In the genomic region with DNA sequence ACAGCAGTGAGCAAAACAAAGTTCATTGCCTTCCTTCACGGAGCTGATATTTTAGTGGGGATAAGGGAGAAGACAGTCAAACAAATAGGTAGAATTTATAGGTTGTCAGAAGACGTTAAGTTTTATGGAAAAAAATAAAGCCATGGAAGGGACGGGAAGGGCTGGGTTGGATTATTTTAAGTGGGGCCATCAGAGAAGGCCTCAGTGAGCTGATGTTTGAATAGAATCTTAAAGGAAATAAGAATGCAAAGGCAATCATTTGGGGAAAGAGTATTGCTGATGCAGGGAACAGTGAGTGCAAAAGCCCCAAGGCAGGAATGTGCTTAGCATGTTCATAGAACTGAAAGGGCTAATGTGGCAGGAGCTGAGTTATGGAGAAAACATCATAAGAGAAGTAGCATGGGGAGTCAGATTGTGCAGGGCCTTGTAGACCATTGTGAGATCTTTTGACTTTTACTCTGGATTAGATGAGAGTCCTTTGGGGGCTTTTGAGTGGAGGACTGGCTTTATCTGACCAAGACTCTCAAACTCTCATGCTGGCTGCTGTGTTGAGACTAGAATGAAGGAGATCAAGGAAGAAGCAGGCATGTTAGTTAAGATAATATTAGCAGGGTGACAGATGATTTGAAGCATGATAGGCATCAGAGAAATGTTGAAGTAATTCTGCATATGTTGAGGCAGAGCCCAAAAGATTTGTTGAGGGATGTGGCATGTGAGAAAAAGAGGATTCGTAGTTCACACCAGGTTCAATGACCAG, we compare ENCODE assay signal across 8 cellular contexts.
DNase-seq lines count a peak whose midpoint lies in the region; ATAC-seq, FAIRE-seq and TF ChIP-seq lines count a peak whose summit lies in the region.
"Not testable (repeated sequence)": the region's sequence is repeated elsewhere in the genome, so short reads cannot be mapped to it uniquely, and the experiment has no call there.

No MANE protein-coding gene starts in this region.

- H3K36me3 Mint-ChIP-seq in GM23338 (ENCODE audit: low read depth); activated naive CD8-positive, alpha-beta T cell treated with anti-CD3 and anti-CD28 coated beads, Interleukin-2, amount 50 U/mL, for 24 hours (ENCODE audit: low read depth); naive thymus-derived CD4-positive, alpha-beta T cell; stimulated activated effector memory CD8-positive, alpha-beta T cell treated with anti-CD3 and anti-CD28 coated beads, Interleukin-12 subunit alpha, Interleukin-12 subunit beta, amount 100 ng/mL, for 72 hours: not testable (repeated sequence)

- not testable (repeated sequence) for H3K27me3 ChIP-seq in GM23338 (ENCODE audit: insufficient read depth); gastroesophageal sphincter; naive thymus-derived CD4-positive, alpha-beta T cell (ENCODE audit: control insufficient read depth in 2 of 2, insufficient read depth in 2 of 2, low read length in 2 of 2)

- H3K36me3 ChIP-seq in GM23338 (ENCODE audit: insufficient read depth): peaks cover 34% of the 10 kb centered on the region
- not testable (repeated sequence) for H3K36me3 ChIP-seq in gastroesophageal sphincter; naive thymus-derived CD4-positive, alpha-beta T cell (ENCODE audit: control insufficient read depth in 2 of 3, insufficient read depth in 3 of 3, low read length in 3 of 3)

- not testable (repeated sequence) for H3K79me2 ChIP-seq in GM23338 (replicated peaks; ENCODE audit: insufficient read depth)

- POLR2A ChIA-PET in A549 (lab: Yijun Ruan, JAX); naive thymus-derived CD4-positive, alpha-beta T cell (lab: Charles Lee): not testable (repeated sequence)

- not testable (repeated sequence) for H3K4me3 Mint-ChIP-seq in GM23338; activated naive CD8-positive, alpha-beta T cell treated with anti-CD3 and anti-CD28 coated beads, Interleukin-2, amount 50 U/mL, for 24 hours; naive thymus-derived CD4-positive, alpha-beta T cell; stimulated activated effector memory CD8-positive, alpha-beta T cell treated with anti-CD3 and anti-CD28 coated beads, Interleukin-12 subunit alpha, Interleukin-12 subunit beta, amount 100 ng/mL, for 72 hours

- not testable (repeated sequence) for H3F3A ChIP-seq in GM23338 (replicated peaks; ENCODE audit: low read depth)

- WGBS in A549 (ENCODE audit: missing lambda C conversion rate): 11% methylated on average over 4 of the region's 4 CpGs
- 38 to 40% methylated on average over 4 of the region's 4 CpGs for WGBS in gastroesophageal sphincter (ENCODE audit: low coverage in 1 of 2), 2 donors

- H3K9me3 ChIP-seq in A549: peaks cover 29% of the 10 kb centered on the region; the same call in 2 of the 3 replicates
- peaks cover 0 to 28% (median 0%) of the 10 kb centered on the region in 3 donors for H3K9me3 ChIP-seq in gastroesophageal sphincter
- peaks cover 0 to 29% (median 4%) of the 10 kb centered on the region in 3 experiments for H3K9me3 ChIP-seq in naive thymus-derived CD4-positive, alpha-beta T cell (ENCODE audit: control insufficient read depth in 2 of 3, low read length in 3 of 3)

- H3K27ac Mint-ChIP-seq in GM23338; activated naive CD8-positive, alpha-beta T cell treated with anti-CD3 and anti-CD28 coated beads, Interleukin-2, amount 50 U/mL, for 24 hours; naive thymus-derived CD4-positive, alpha-beta T cell; stimulated activated effector memory CD8-positive, alpha-beta T cell treated with anti-CD3 and anti-CD28 coated beads, Interleukin-12 subunit alpha, Interleukin-12 subunit beta, amount 100 ng/mL, for 72 hours: not testable (repeated sequence)

- not testable (repeated sequence) for H2AFZ ChIP-seq in GM23338

- H4K20me1 ChIP-seq in GM23338 (replicated peaks; ENCODE audit: insufficient read depth): not testable (repeated sequence)

- H3K4me1 ChIP-seq in A549; GM23338 (ENCODE audit: insufficient read depth); gastroesophageal sphincter; naive thymus-derived CD4-positive, alpha-beta T cell (ENCODE audit: control insufficient read depth in 2 of 2, insufficient read depth in 2 of 2, low read length in 2 of 2): not testable (repeated sequence)

- ATAC-seq in A549: peak; percentile 40 to 61; a peak in 5 of 6 replicates
- ATAC-seq in GM23338: not testable (repeated sequence)
- ATAC-seq in activated naive CD8-positive, alpha-beta T cell treated with anti-CD3 and anti-CD28 coated beads, Interleukin-2, amount 50 U/mL, for 24 hours: peak; percentile 7
- peak; percentile 2 for ATAC-seq in gastroesophageal sphincter
- ATAC-seq in naive thymus-derived CD4-positive, alpha-beta T cell: peak; percentile 14
- ATAC-seq in stimulated activated effector memory CD8-positive, alpha-beta T cell treated with anti-CD3 and anti-CD28 coated beads, Interleukin-12 subunit alpha, Interleukin-12 subunit beta, amount 100 ng/mL, for 72 hours: peak; percentile 26

- not testable (repeated sequence) for FAIRE-seq in A549 (lab: Jason Lieb, UNC)

- H3K9me3 Mint-ChIP-seq in GM23338; activated naive CD8-positive, alpha-beta T cell treated with anti-CD3 and anti-CD28 coated beads, Interleukin-2, amount 50 U/mL, for 24 hours; naive thymus-derived CD4-positive, alpha-beta T cell; stimulated activated effector memory CD8-positive, alpha-beta T cell treated with anti-CD3 and anti-CD28 coated beads, Interleukin-12 subunit alpha, Interleukin-12 subunit beta, amount 100 ng/mL, for 72 hours: not testable (repeated sequence)

- DNase-seq in A549 (ENCODE audit: low read depth in 1 of 2, low spot score in 1 of 2); GM23338 (ENCODE audit: low spot score); activated naive CD8-positive, alpha-beta T cell treated with anti-CD3 and anti-CD28 coated beads, Interleukin-2, amount 50 U/mL, for 24 hours; naive thymus-derived CD4-positive, alpha-beta T cell; stimulated activated effector memory CD8-positive, alpha-beta T cell treated with anti-CD3 and anti-CD28 coated beads, Interleukin-12 subunit alpha, Interleukin-12 subunit beta, amount 100 ng/mL, for 72 hours (ENCODE audit: low spot score in 2 of 2): not testable (repeated sequence)
- DNase-seq in RPMI7951 (ENCODE audit: low read depth) (peak; percentile 34), islet precursor cell (peak; percentile 51)

- not testable (repeated sequence) for H3K27me3 Mint-ChIP-seq in GM23338 (ENCODE audit: insufficient read depth, low read depth, poor library complexity); activated naive CD8-positive, alpha-beta T cell treated with anti-CD3 and anti-CD28 coated beads, Interleukin-2, amount 50 U/mL, for 24 hours; naive thymus-derived CD4-positive, alpha-beta T cell

- TF ChIP-seq CTCF in A549 (IDR thresholded peaks at IDR 0.05); GM23338 (conservative IDR thresholded peaks at IDR 0.05; ENCODE audit: low read depth in 2 of 2); gastroesophageal sphincter (IDR thresholded peaks at IDR 0.05): not testable (repeated sequence)

- TF ChIP-seq EP300 in A549 (IDR thresholded peaks at IDR 0.05); gastroesophageal sphincter (IDR thresholded peaks at IDR 0.05): not testable (repeated sequence)

- not testable (repeated sequence) for H3K27ac ChIP-seq in A549; GM23338 (ENCODE audit: low read depth); gastroesophageal sphincter; naive thymus-derived CD4-positive, alpha-beta T cell (ENCODE audit: low read depth, low read length)

- not testable (repeated sequence) for H3K4me2 ChIP-seq in A549, GM23338

- not testable (repeated sequence) for TF ChIP-seq RAD21 in A549 (conservative IDR thresholded peaks at IDR 0.05 in 1 of 2, IDR thresholded peaks at IDR 0.05 in 1 of 2)

- not testable (repeated sequence) for H3K9me2 ChIP-seq in GM23338 (ENCODE audit: insufficient read depth)

- TF ChIP-seq POLR2A in A549 (IDR thresholded peaks at IDR 0.05; ENCODE audit: low read length); gastroesophageal sphincter (IDR thresholded peaks at IDR 0.05): not testable (repeated sequence)

- not testable (repeated sequence) for H3K4me1 Mint-ChIP-seq in GM23338; activated naive CD8-positive, alpha-beta T cell treated with anti-CD3 and anti-CD28 coated beads, Interleukin-2, amount 50 U/mL, for 24 hours; naive thymus-derived CD4-positive, alpha-beta T cell; stimulated activated effector memory CD8-positive, alpha-beta T cell treated with anti-CD3 and anti-CD28 coated beads, Interleukin-12 subunit alpha, Interleukin-12 subunit beta, amount 100 ng/mL, for 72 hours

- intact Hi-C loops in naive thymus-derived CD4-positive, alpha-beta T cell (cut with micrococcal nuclease): not testable (repeated sequence)

- CTCF ChIA-PET in A549 (lab: Yijun Ruan, JAX): interaction anchor here (1.0 kb wide), 1 partner anchor 12 kb away, joined by 3 read pairs; no protein-coding TSS in a partner anchor
- CTCF ChIA-PET in naive thymus-derived CD4-positive, alpha-beta T cell (lab: Charles Lee): not testable (repeated sequence)

- not testable (repeated sequence) for H3K4me3 ChIP-seq in A549; gastroesophageal sphincter; naive thymus-derived CD4-positive, alpha-beta T cell (ENCODE audit: low read length)
- H3K4me3 ChIP-seq in GM23338: peak overlapping the region; percentile 4; the same call in 1 of the 2 replicates
